Comparison of ENCODE assay signal across 16 cellular contexts in the genomic region with DNA sequence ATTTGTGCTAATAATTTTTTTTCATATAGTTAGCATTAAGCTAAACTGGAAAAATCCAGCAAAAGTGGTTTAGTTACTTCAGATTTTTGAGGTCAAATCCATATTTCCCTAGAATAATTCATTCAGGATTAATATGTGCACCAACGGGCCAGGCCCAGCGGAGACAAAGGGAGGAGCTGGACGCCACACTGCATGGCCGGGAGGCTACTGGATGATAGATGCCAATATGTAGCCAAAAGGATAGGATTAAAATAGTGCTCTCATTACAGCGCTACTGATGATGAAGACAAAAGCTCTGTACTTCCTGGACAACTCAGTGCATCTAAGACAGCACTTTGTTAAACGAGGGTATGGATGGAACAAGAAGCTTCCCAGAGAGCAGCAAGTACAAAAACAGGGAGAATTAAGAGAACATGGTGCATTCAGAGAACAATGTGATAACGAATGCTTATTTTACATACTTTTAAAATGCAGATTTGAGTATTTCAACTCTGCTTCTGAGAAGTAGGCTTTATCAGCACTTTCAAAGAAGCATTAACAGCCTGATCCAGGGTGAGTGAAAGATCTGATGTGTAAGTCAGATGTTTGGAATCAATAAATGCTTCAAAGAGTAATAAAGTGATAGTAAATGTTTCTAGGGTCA. TPM values are rescaled to one million over a fixed set of nuclear protein-coding genes. Genes with fewer than 3 reads are reported as not detected.
DNase-seq lines count a peak whose midpoint lies in the region; FAIRE-seq and TF ChIP-seq lines count a peak whose summit lies in the region.
"Had no signal": no experiment of that assay in that cellular context is flagged by ENCODE, and none has a peak within 500 bp of the region (broad histone marks: within the 10 kb centered on the region; RNA-seq: fewer than 3 reads in every experiment).

No MANE protein-coding gene starts in this region.

- H3K36me3 Mint-ChIP-seq in endothelial cell (ENCODE audit: low read depth, unreplicated experiment) (peaks cover 12% of the 10 kb centered on the region), mesothelial cell of epicardium (peaks cover 24% of the 10 kb centered on the region)

- no peaks in the 10 kb centered on the region for H3K27me3 ChIP-seq in HAP-1 (ENCODE audit: low read depth)
- H3K27me3 ChIP-seq: BE2C, Peyer's patch had no signal

- TF ChIP-seq POLR2A in GM12891 (IDR thresholded peaks at IDR 0.05; ENCODE audit: low read depth, low read length) = no peak

- H3K27ac Mint-ChIP-seq in endothelial cell (ENCODE audit: unreplicated experiment) = peak overlapping the region; percentile 25
- peak overlapping the region; percentile 70 for H3K27ac Mint-ChIP-seq in mesothelial cell of epicardium

- H3K4me3 ChIP-seq in HAP-1 = no peak overlapping the region
- H3K4me3 ChIP-seq: GM23248, K562, Peyer's patch had no signal

- no peak overlapping the region for H3K4me3 Mint-ChIP-seq in endothelial cell (ENCODE audit: unreplicated experiment)
- H3K4me3 Mint-ChIP-seq in mesothelial cell of epicardium = no peak overlapping the region
- H3K4me3 Mint-ChIP-seq: CD4-positive, CD25-positive, alpha-beta regulatory T cell had no signal

- no peak for TF ChIP-seq CTCF in endothelial cell (IDR thresholded peaks at IDR 0.05; ENCODE audit: unreplicated experiment)
- no peak for TF ChIP-seq CTCF in mesothelial cell of epicardium (IDR thresholded peaks at IDR 0.05; ENCODE audit: unreplicated experiment)

- peaks cover 47% of the 10 kb centered on the region for H3K4me1 ChIP-seq in HAP-1
- H3K4me1 ChIP-seq: BE2C had no signal

- H3K36me3 ChIP-seq in HAP-1 (replicated peaks) = peaks cover 12% of the 10 kb centered on the region
- H3K36me3 ChIP-seq: BE2C had no signal

- H3K27me3 Mint-ChIP-seq in endothelial cell (ENCODE audit: unreplicated experiment) (peaks cover 4% of the 10 kb centered on the region), mesothelial cell of epicardium (ENCODE audit: low read depth) (no peaks in the 10 kb centered on the region)
- H3K27me3 Mint-ChIP-seq: CD4-positive, CD25-positive, alpha-beta regulatory T cell had no signal

- peak; percentile 9 for FAIRE-seq in GM12891 (lab: Jason Lieb, UNC)
- FAIRE-seq: A204.1 had no signal

- in situ Hi-C loops in HAP-1 (cut with MboI; ENCODE audit: low sequenced_read_pairs) = no loop called here

- peaks cover 21% of the 10 kb centered on the region for H3K4me1 Mint-ChIP-seq in endothelial cell (ENCODE audit: unreplicated experiment)
- peaks cover 26% of the 10 kb centered on the region for H3K4me1 Mint-ChIP-seq in mesothelial cell of epicardium

- H3K9me3 Mint-ChIP-seq in endothelial cell (ENCODE audit: unreplicated experiment) (no peaks in the 10 kb centered on the region), mesothelial cell of epicardium (no peaks in the 10 kb centered on the region)

- H3K9me3 ChIP-seq in HAP-1 = no peaks in the 10 kb centered on the region
- H3K9me3 ChIP-seq: BE2C, Peyer's patch had no signal

- no peak for DNase-seq in GM12891 (ENCODE audit: insufficient read length, low spot score)
- DNase-seq in HAP-1 (ENCODE audit: low spot score in 2 of 2) = peak; percentile 60 to 88
- no peak for DNase-seq in endothelial cell (ENCODE audit: low spot score)
- DNase-seq in mesothelial cell of epicardium (ENCODE audit: low spot score in 2 of 2, unreplicated experiment in 2 of 2) = no peak
- DNase-seq in activated CD4-positive, alpha-beta T cell treated with anti-CD3 and anti-CD28 coated beads, Interleukin-2, amount 50 U/mL, for 48 hours = no peak
- DNase-seq in NCI-H226 = no peak
- DNase-seq in activated CD8-positive, alpha-beta memory T cell treated with anti-CD3 and anti-CD28 coated beads, Interleukin-2, amount 50 U/mL, for 48 hours = no peak
- DNase-seq: BE2C, DMS 273 treated with DMSO at 0.1 percent for 48 hours, DND-41, GM23248, NCI-H1105 had no signal

TF ChIP-seq in GM12891, 5 proteins besides CTCF, POLR2A, EP300 and RAD21:
- no peak for TF ChIP-seq POLR2AphosphoS5 (IDR thresholded peaks at IDR 0.05; ENCODE audit: low read depth, low read length)
- TF ChIP-seq POU2F2 (IDR thresholded peaks at IDR 0.05; ENCODE audit: low read depth, low read length) = no peak
- no peak for TF ChIP-seq TAF1 (IDR thresholded peaks at IDR 0.05; ENCODE audit: low read depth, low read length)
- TF ChIP-seq SPI1 (IDR thresholded peaks at IDR 0.05; ENCODE audit: low read depth, low read length) = no peak
- no peak for TF ChIP-seq PAX5 (IDR thresholded peaks at IDR 0.05; ENCODE audit: insufficient read depth, low read length, severe bottlenecking)
TF ChIP-seq in GM12891: peak in this region for 0.

RNA-seq across cellular contexts. Expression of a gene that starts 39.8 kb away (rescaled TPM):
- 14.3 TPM for polyA plus RNA-seq in GM12891 (2012; ENCODE audit: low read depth, missing spikeins)
- total RNA-seq in endothelial cell (ENCODE audit: unreplicated experiment) = 173 TPM
- total RNA-seq in mesothelial cell of epicardium = 112 to 116 TPM (median 115 TPM) in 3 replicates

Comparison
In these comparisons a context has a peak if more than half of its experiments do, and no peak if none do; other contexts are left out.
1. DNase-seq: peak in HAP-1 (2 of 2); none in GM12891 (single experiment), endothelial cell (single experiment), mesothelial cell of epicardium (0 of 2), activated CD4-positive, alpha-beta T cell treated with anti-CD3 and anti-CD28 coated beads, Interleukin-2, amount 50 U/mL, for 48 hours (0 of 2), NCI-H226 (single experiment) and activated CD8-positive, alpha-beta memory T cell treated with anti-CD3 and anti-CD28 coated beads, Interleukin-2, amount 50 U/mL, for 48 hours (single experiment).